Comparison of ENCODE assay signal across 1 cellular context in genomic region chr5:9624196-9624947, GRCh38.
TF ChIP-seq lines count a peak whose summit lies in the region.

No MANE protein-coding gene starts in this region.

TF ChIP-seq in IMR-90, 13 proteins besides CTCF, POLR2A, EP300 and RAD21 (continued from another document):
- TF ChIP-seq USF2 (IDR thresholded peaks at IDR 0.05; ENCODE audit: low read depth, low read length) (no peak), CHD1 (IDR thresholded peaks at IDR 0.05; ENCODE audit: low read depth, low read length) (no peak), SMC3 (IDR thresholded peaks at IDR 0.05; ENCODE audit: low read depth, low read length) (no peak), BHLHE40 (IDR thresholded peaks at IDR 0.05; ENCODE audit: low read depth, low read length) (no peak), ELK1 (IDR thresholded peaks at IDR 0.05; ENCODE audit: borderline replicate concordance, low read depth, low read length) (no peak), MXI1 (IDR thresholded peaks at IDR 0.05; ENCODE audit: borderline replicate concordance, low read depth, low read length) (no peak), NFE2L2 (IDR thresholded peaks at IDR 0.05; ENCODE audit: low read depth, low read length) (no peak)
TF ChIP-seq in IMR-90: peak in this region for 0.
